Comparison of ENCODE assay signal across 29 cellular contexts in the genomic region with DNA sequence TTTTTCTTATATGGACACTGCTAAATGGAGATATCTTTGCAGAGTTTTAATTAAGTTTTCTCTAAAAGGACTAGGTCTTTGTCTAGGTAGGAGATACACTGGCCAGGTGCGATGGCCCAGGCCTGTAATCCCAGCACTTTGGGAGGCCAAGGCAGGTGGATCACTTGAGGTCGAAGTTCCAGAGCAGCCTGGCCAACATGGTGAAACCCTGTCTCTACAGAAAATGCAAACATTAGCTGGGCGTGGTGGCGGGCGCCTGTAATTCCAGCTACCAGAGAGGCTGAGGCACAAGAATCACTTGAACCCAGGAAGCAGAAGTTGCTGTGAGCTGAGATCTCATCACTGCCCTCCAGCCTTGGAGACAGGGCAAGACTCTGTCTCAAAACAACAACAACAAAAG. TPM values are rescaled to one million over a fixed set of nuclear protein-coding genes. Genes with fewer than 3 reads are reported as not detected.
DNase-seq lines count a peak whose midpoint lies in the region; ATAC-seq and TF ChIP-seq lines count a peak whose summit lies in the region.
"Had no signal": no experiment of that assay in that cellular context is flagged by ENCODE, and none has a peak within 500 bp of the region (broad histone marks: within the 10 kb centered on the region; RNA-seq: fewer than 3 reads in every experiment).

No MANE protein-coding gene starts in this region.

- intact Hi-C loops in activated CD4-positive, alpha-beta T cell treated with anti-CD3 and anti-CD28 coated beads for 36 hours (cut with DNase I, micrococcal nuclease): loop anchor here in 1 of 2 experiments (10.0 kb wide), 1 partner anchor 131 kb away; no protein-coding TSS in a partner anchor

- CTCF ChIA-PET in activated CD4-positive, alpha-beta T cell treated with anti-CD3 and anti-CD28 coated beads for 36 hours (lab: Charles Lee): interaction anchor here (1.5 to 4.8 kb wide), 3 partner anchors 8 to 130 kb away, joined by 3 to 38 read pairs (median 7); partner anchors contain the start of gene COX14
- CTCF ChIA-PET in activated CD4-positive, alpha-beta T cell treated with anti-CD3 and anti-CD28 coated beads, Interleukin-2, amount 10 ng/mL, durations not matched to agents 7 days and 5 days (lab: Charles Lee): interaction anchor here (0.7 to 4.0 kb wide), 5 partner anchors 9 to 84 kb away, joined by 3 to 12 read pairs (median 3); no protein-coding TSS in a partner anchor

- no peak overlapping the region for H3K9ac ChIP-seq in GM23248
- H3K9ac ChIP-seq: KMS-11 had no signal

- no peak overlapping the region for H2AFZ ChIP-seq in GM23248

- H3K4me1 Mint-ChIP-seq in activated CD4-positive, alpha-beta T cell treated with anti-CD3 and anti-CD28 coated beads for 36 hours: peaks cover 53% of the 10 kb centered on the region
- peaks cover 38% of the 10 kb centered on the region for H3K4me1 Mint-ChIP-seq in activated CD4-positive, alpha-beta T cell treated with anti-CD3 and anti-CD28 coated beads, Interleukin-2, amount 10 ng/mL, durations not matched to agents 7 days and 5 days
- H3K4me1 Mint-ChIP-seq in brain: peaks cover 57% of the 10 kb centered on the region
- peaks cover 50% of the 10 kb centered on the region for H3K4me1 Mint-ChIP-seq in stimulated activated memory B cell treated with anti-CD40 and anti-IgM and Interleukin-4, amounts not matched to agents 10 μg/mL and 1 μg/mL and 100 μg/mL, for 72 hours

- WGBS in GM23248 (ENCODE audit: low coverage in 1 of 2, low lambda C conversion rate in 2 of 2, missing lambda C conversion rate in 2 of 2), 2 experiments: 95 to 96% methylated on average over 5 of the region's 5 CpGs

- POLR2A ChIA-PET in activated CD4-positive, alpha-beta T cell treated with anti-CD3 and anti-CD28 coated beads for 36 hours (lab: Charles Lee): no interaction called here
- POLR2A ChIA-PET in activated CD4-positive, alpha-beta T cell treated with anti-CD3 and anti-CD28 coated beads, Interleukin-2, amount 10 ng/mL, durations not matched to agents 7 days and 5 days (lab: Charles Lee): no interaction called here

- no peaks in the 10 kb centered on the region for H3K9me2 ChIP-seq in GM23248 (ENCODE audit: insufficient read depth)

- H3K4me3 Mint-ChIP-seq in activated CD4-positive, alpha-beta T cell treated with anti-CD3 and anti-CD28 coated beads for 36 hours: no peak overlapping the region
- no peak overlapping the region for H3K4me3 Mint-ChIP-seq in activated CD4-positive, alpha-beta T cell treated with anti-CD3 and anti-CD28 coated beads, Interleukin-2, amount 10 ng/mL, durations not matched to agents 7 days and 5 days
- no peak overlapping the region for H3K4me3 Mint-ChIP-seq in brain
- no peak overlapping the region for H3K4me3 Mint-ChIP-seq in stimulated activated memory B cell treated with anti-CD40 and anti-IgM and Interleukin-4, amounts not matched to agents 10 μg/mL and 1 μg/mL and 100 μg/mL, for 72 hours
- H3K4me3 Mint-ChIP-seq: activated naive CD8-positive, alpha-beta T cell; activated T-helper 1 cell treated with anti-CD3 and anti-CD28 coated beads, Interleukin-12 subunit alpha, Interleukin-12 subunit beta, Interleukin-2, Interleukin-4 antibody, amounts not matched to agents 30 ng/mL and 10 ng/mL and 1 ng/mL, durations not matched to agents 14 hours and 24 hours and 36 hours; memory B cell; stimulated activated naive B cell treated with anti-CD40 and anti-IgM and Interleukin-4, amounts not matched to agents 10 μg/mL and 1 μg/mL and 100 μg/mL, for 72 hours had no signal

- H3K9me3 Mint-ChIP-seq in activated CD4-positive, alpha-beta T cell treated with anti-CD3 and anti-CD28 coated beads for 36 hours (ENCODE audit: low read depth): no peaks in the 10 kb centered on the region
- no peaks in the 10 kb centered on the region for H3K9me3 Mint-ChIP-seq in activated CD4-positive, alpha-beta T cell treated with anti-CD3 and anti-CD28 coated beads, Interleukin-2, amount 10 ng/mL, durations not matched to agents 7 days and 5 days
- no peaks in the 10 kb centered on the region for H3K9me3 Mint-ChIP-seq in brain
- no peaks in the 10 kb centered on the region for H3K9me3 Mint-ChIP-seq in stimulated activated memory B cell treated with anti-CD40 and anti-IgM and Interleukin-4, amounts not matched to agents 10 μg/mL and 1 μg/mL and 100 μg/mL, for 72 hours
- H3K9me3 Mint-ChIP-seq: activated T-helper 1 cell treated with anti-CD3 and anti-CD28 coated beads, Interleukin-12 subunit alpha, Interleukin-12 subunit beta, Interleukin-2, Interleukin-4 antibody, amounts not matched to agents 30 ng/mL and 10 ng/mL and 1 ng/mL, durations not matched to agents 14 hours and 24 hours and 36 hours; memory B cell; stimulated activated naive B cell treated with anti-CD40 and anti-IgM and Interleukin-4, amounts not matched to agents 10 μg/mL and 1 μg/mL and 100 μg/mL, for 72 hours had no signal

- H3K27ac Mint-ChIP-seq in activated CD4-positive, alpha-beta T cell treated with anti-CD3 and anti-CD28 coated beads for 36 hours: peak overlapping the region; percentile 53
- H3K27ac Mint-ChIP-seq in activated CD4-positive, alpha-beta T cell treated with anti-CD3 and anti-CD28 coated beads, Interleukin-2, amount 10 ng/mL, durations not matched to agents 7 days and 5 days: no peak overlapping the region
- H3K27ac Mint-ChIP-seq in brain: peak overlapping the region in 4 of 5 experiments; percentile 32 to 89 (median 61)
- H3K27ac Mint-ChIP-seq in stimulated activated memory B cell treated with anti-CD40 and anti-IgM and Interleukin-4, amounts not matched to agents 10 μg/mL and 1 μg/mL and 100 μg/mL, for 72 hours: peak overlapping the region; percentile 14
- H3K27ac Mint-ChIP-seq: memory B cell had no signal

- H3K4me1 ChIP-seq in GM23248 (ENCODE audit: insufficient read depth): peaks cover 54% of the 10 kb centered on the region

- no peak for ATAC-seq in activated CD4-positive, alpha-beta T cell treated with anti-CD3 and anti-CD28 coated beads for 36 hours
- no peak for ATAC-seq in stimulated activated memory B cell treated with anti-CD40 and anti-IgM and Interleukin-4, amounts not matched to agents 10 μg/mL and 1 μg/mL and 100 μg/mL, for 72 hours
- ATAC-seq: heart right ventricle; left cardiac atrium; stimulated activated naive B cell treated with anti-CD40 and anti-IgM and Interleukin-4, amounts not matched to agents 10 μg/mL and 1 μg/mL and 100 μg/mL, for 72 hours had no signal

- H3K79me2 ChIP-seq in GM23248 (ENCODE audit: insufficient read depth): peaks cover 68% of the 10 kb centered on the region

- H4K20me1 ChIP-seq in GM23248 (ENCODE audit: insufficient read depth): no peaks in the 10 kb centered on the region

- no peak for TF ChIP-seq CTCF in brain (conservative IDR thresholded peaks at IDR 0.05)

- H3K4me3 ChIP-seq in GM23248: no peak overlapping the region
- H3K4me3 ChIP-seq: heart right ventricle, smooth muscle cell, thyroid gland had no signal

- no peak overlapping the region for H3K4me2 ChIP-seq in GM23248 (ENCODE audit: unreplicated experiment)
- H3K4me2 ChIP-seq: KMS-11, smooth muscle cell had no signal

- H3F3A ChIP-seq in GM23248 (ENCODE audit: insufficient read depth): peaks cover 81% of the 10 kb centered on the region

- peaks cover 31% of the 10 kb centered on the region for H3K36me3 Mint-ChIP-seq in activated CD4-positive, alpha-beta T cell treated with anti-CD3 and anti-CD28 coated beads for 36 hours (ENCODE audit: low read depth)
- peaks cover 16% of the 10 kb centered on the region for H3K36me3 Mint-ChIP-seq in activated CD4-positive, alpha-beta T cell treated with anti-CD3 and anti-CD28 coated beads, Interleukin-2, amount 10 ng/mL, durations not matched to agents 7 days and 5 days (ENCODE audit: low read depth)
- peaks cover 20% of the 10 kb centered on the region for H3K36me3 Mint-ChIP-seq in brain
- H3K36me3 Mint-ChIP-seq in stimulated activated memory B cell treated with anti-CD40 and anti-IgM and Interleukin-4, amounts not matched to agents 10 μg/mL and 1 μg/mL and 100 μg/mL, for 72 hours: peaks cover 12% of the 10 kb centered on the region

- no peak for DNase-seq in activated CD4-positive, alpha-beta T cell treated with anti-CD3 and anti-CD28 coated beads for 36 hours
- DNase-seq in activated CD4-positive, alpha-beta T cell treated with anti-CD3 and anti-CD28 coated beads, Interleukin-2, amount 10 ng/mL, durations not matched to agents 7 days and 5 days: no peak
- DNase-seq in GM23248 (no peak), NCI-H774 (lab: John Stamatoyannopoulos, UW) (no peak), HK-2 (ENCODE audit: unreplicated experiment) (no peak), NCI-H1417 treated with DMSO at 0.1 percent for 48 hours (lab: John Stamatoyannopoulos, UW) (no peak)
- DNase-seq: 8988T; AML-193; Caco-2; cerebellar nuclear complex; DMS79 treated with DMSO at 0.1 percent for 48 hours; H7; heart right ventricle; left cardiac atrium; NCI-H146; NCI-H2171; NCI-H524; NK-92 treated with Interleukin-12 subunit alpha and Interleukin-12 subunit beta, amount 100 ng/mL, for 24 hours; nucleus accumbens; stimulated activated CD4-positive, alpha-beta T cell treated with anti-CD3 and anti-CD28 coated beads, Interleukin-2, amount 100 ng/mL, for 48 hours; stimulated activated naive B cell treated with anti-CD40 and anti-IgM and Interleukin-4, amounts not matched to agents 10 μg/mL and 1 μg/mL and 100 μg/mL, for 72 hours; thyroid gland had no signal

- H3K9me3 ChIP-seq in GM23248 (ENCODE audit: low read depth): no peaks in the 10 kb centered on the region
- H3K9me3 ChIP-seq: Caco-2, heart right ventricle, thyroid gland had no signal

- H3K27ac ChIP-seq in GM23248: peak overlapping the region; percentile 94
- H3K27ac ChIP-seq: KMS-11, thyroid gland had no signal

- no peaks in the 10 kb centered on the region for H3K27me3 Mint-ChIP-seq in activated CD4-positive, alpha-beta T cell treated with anti-CD3 and anti-CD28 coated beads for 36 hours
- no peaks in the 10 kb centered on the region for H3K27me3 Mint-ChIP-seq in activated CD4-positive, alpha-beta T cell treated with anti-CD3 and anti-CD28 coated beads, Interleukin-2, amount 10 ng/mL, durations not matched to agents 7 days and 5 days
- no peaks in the 10 kb centered on the region for H3K27me3 Mint-ChIP-seq in brain
- H3K27me3 Mint-ChIP-seq in stimulated activated memory B cell treated with anti-CD40 and anti-IgM and Interleukin-4, amounts not matched to agents 10 μg/mL and 1 μg/mL and 100 μg/mL, for 72 hours: no peaks in the 10 kb centered on the region
- H3K27me3 Mint-ChIP-seq: activated naive CD8-positive, alpha-beta T cell; memory B cell; stimulated activated naive B cell treated with anti-CD40 and anti-IgM and Interleukin-4, amounts not matched to agents 10 μg/mL and 1 μg/mL and 100 μg/mL, for 72 hours had no signal

- no peaks in the 10 kb centered on the region for H3K27me3 ChIP-seq in GM23248 (replicated peaks; ENCODE audit: insufficient read depth)
- H3K27me3 ChIP-seq: heart right ventricle, thyroid gland had no signal

- H3K36me3 ChIP-seq in GM23248 (ENCODE audit: low read depth): peaks cover 55% of the 10 kb centered on the region

- in situ Hi-C loops in GM23248 (cut with MboI): no loop called here

RNA-seq across cellular contexts. Expression of gene CERS5, which starts 17.1 kb away (rescaled TPM):
- total RNA-seq in activated CD4-positive, alpha-beta T cell treated with anti-CD3 and anti-CD28 coated beads for 36 hours: 10 to 100 TPM; 49.4 to 64.4 TPM
- 10 to 100 TPM; 49.2 to 59.2 TPM for total RNA-seq in activated CD4-positive, alpha-beta T cell treated with anti-CD3 and anti-CD28 coated beads, Interleukin-2, amount 10 ng/mL, durations not matched to agents 7 days and 5 days
- 52.4 and 60.7 TPM in 2 replicates for total RNA-seq in GM23248 (2014; rRNA removed; shearing (Covaris generic))
- polyA plus RNA-seq in GM23248 (2016; fragmentation: Nextera tagmentation; extraction: Ambion mirVana) (88.7 and 99.2 TPM in 2 replicates), brain (ENCODE audit: insufficient read depth, low read depth, low replicate concordance) (33.5 TPM)
